ENCODE assay signal across 17 cellular contexts in the genomic region with DNA sequence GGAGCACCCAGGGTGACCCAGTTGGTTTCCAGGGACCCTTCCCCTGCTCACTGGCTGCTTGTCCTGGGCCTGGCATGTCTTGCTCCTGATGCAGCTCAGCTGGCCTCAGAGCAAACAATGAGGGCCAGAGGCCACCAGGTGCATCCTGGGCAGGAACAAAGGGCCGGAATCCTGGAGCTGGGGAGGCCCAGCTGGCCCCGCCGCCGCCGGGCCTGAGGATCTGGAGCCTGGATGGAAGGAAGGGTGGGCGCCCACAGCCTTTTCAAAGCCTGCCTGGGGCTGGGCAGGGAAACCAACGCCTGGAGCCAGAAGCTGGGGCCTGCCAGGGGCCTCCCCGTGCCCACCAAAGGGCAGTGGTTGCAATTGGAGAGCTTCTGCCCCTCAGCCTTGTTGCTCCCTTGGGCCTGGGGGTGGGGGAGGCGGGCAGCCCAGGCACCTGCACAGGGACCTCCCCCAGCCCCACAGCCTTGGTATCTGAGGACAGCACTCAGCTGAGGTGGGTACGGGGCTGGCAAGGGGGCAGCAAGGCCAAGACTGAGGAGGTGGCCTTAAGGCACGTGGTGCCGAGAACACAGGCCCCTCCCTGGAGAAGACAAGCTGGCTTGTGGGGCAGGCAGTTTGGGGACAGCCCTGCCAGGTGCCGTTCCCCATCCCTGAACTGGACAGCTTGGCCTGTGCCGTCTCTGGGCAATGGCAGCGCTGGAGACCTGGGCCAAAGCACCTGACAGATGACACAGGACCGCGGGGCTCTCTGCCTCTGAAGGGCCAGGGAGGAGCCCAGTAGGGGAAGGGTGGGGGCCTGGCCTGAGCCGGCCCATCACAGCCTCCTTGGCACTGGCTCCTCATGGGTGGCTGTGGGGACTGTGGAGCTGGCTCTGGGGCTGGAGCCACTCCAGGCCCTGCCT. TPM values are rescaled to one million over a fixed set of nuclear protein-coding genes. Genes with fewer than 3 reads are reported as not detected.
A peak's percentile ranks its signal among the peaks of the same experiment; 100 is the strongest.
DNase-seq lines count a peak whose midpoint lies in the region; ATAC-seq and TF ChIP-seq lines count a peak whose summit lies in the region.
"Had no signal": no experiment of that assay in that cellular context is flagged by ENCODE, and none has a peak within 500 bp of the region (broad histone marks: within the 10 kb centered on the region; RNA-seq: fewer than 3 reads in every experiment).

No MANE protein-coding gene starts in this region.

- no peak for TF ChIP-seq POLR2A in thyroid gland (IDR thresholded peaks at IDR 0.05)

- peaks cover 3 to 13% of the 10 kb centered on the region in 2 donors for H3K36me3 ChIP-seq in thyroid gland

- H3K27me3 ChIP-seq in thyroid gland, result no peaks in the 10 kb centered on the region

- 13 to 46% methylated on average over 7 to 14 of the region's 18 CpGs for WGBS in thyroid gland, 2 donors

- ATAC-seq in SK-N-SH treated with all-trans-retinoic acid at 6 μM for 48 hours, result peak; percentile 9
- ATAC-seq in left lobe of liver, result peak; percentile 45
- no peak for ATAC-seq in HG03432 (IDR thresholded peaks at IDR 0.05; ENCODE audit: unreplicated experiment)
- no peak for ATAC-seq in GM19023 (IDR thresholded peaks at IDR 0.05; ENCODE audit: unreplicated experiment)
- ATAC-seq: body of pancreas had no signal

- DNase-seq in NCI-H1417 (lab: John Stamatoyannopoulos, UW), result peak in 2 of 3 experiments; percentile 41 to 65
- DNase-seq in NCI-H1417 treated with DMSO at 0.1 percent for 48 hours (lab: John Stamatoyannopoulos, UW), result no peak
- peak; percentile 58 for DNase-seq in left lobe of liver (ENCODE audit: low spot score)
- peak; percentile 31 to 43 for DNase-seq in thyroid gland
- DNase-seq in amniotic stem cell (lab: John Stamatoyannopoulos, UW), result no peak
- DNase-seq: activated CD4-positive, alpha-beta memory T cell treated with anti-CD3 and anti-CD28 coated beads, Interleukin-2, amount 10 ng/mL, durations not matched to agents 7 days and 5 days; activated effector memory CD4-positive, alpha-beta T cell treated with anti-CD3 and anti-CD28 coated beads, Interleukin-2, amount 50 U/mL, for 16 hours; body of pancreas; Calu3; KBM-7; NCI-H187 treated with DMSO at 0.1 percent for 48 hours; occipital lobe; transverse colon had no signal

- no peak for TF ChIP-seq CTCF in thyroid gland (IDR thresholded peaks at IDR 0.05)

- no peaks in the 10 kb centered on the region for H3K9me3 ChIP-seq in thyroid gland
- H3K9me3 ChIP-seq: body of pancreas, transverse colon had no signal

- peaks cover 7 to 33% of the 10 kb centered on the region in 2 donors for H3K4me1 ChIP-seq in thyroid gland

- no peak overlapping the region for H3K27ac ChIP-seq in thyroid gland
- H3K27ac ChIP-seq: body of pancreas, transverse colon had no signal

- intact Hi-C loops in thyroid gland (cut with DNase I), result loop anchor here (5.0 kb wide), 1 partner anchor 102 kb away; no protein-coding TSS in a partner anchor

- H3K4me3 ChIP-seq in thyroid gland (replicated peaks in 1 of 3), result no peak overlapping the region
- H3K4me3 ChIP-seq: body of pancreas, lung, transverse colon had no signal

TF ChIP-seq in SK-N-SH treated with all-trans-retinoic acid at 6 μM for 48 hours, 23 proteins besides CTCF, POLR2A, EP300 and RAD21:
- no peak for TF ChIP-seq TCF4 (CRISPR knock-in tag; IDR thresholded peaks at IDR 0.05; ENCODE audit: borderline replicate concordance)
- TF ChIP-seq, protein P1, sequence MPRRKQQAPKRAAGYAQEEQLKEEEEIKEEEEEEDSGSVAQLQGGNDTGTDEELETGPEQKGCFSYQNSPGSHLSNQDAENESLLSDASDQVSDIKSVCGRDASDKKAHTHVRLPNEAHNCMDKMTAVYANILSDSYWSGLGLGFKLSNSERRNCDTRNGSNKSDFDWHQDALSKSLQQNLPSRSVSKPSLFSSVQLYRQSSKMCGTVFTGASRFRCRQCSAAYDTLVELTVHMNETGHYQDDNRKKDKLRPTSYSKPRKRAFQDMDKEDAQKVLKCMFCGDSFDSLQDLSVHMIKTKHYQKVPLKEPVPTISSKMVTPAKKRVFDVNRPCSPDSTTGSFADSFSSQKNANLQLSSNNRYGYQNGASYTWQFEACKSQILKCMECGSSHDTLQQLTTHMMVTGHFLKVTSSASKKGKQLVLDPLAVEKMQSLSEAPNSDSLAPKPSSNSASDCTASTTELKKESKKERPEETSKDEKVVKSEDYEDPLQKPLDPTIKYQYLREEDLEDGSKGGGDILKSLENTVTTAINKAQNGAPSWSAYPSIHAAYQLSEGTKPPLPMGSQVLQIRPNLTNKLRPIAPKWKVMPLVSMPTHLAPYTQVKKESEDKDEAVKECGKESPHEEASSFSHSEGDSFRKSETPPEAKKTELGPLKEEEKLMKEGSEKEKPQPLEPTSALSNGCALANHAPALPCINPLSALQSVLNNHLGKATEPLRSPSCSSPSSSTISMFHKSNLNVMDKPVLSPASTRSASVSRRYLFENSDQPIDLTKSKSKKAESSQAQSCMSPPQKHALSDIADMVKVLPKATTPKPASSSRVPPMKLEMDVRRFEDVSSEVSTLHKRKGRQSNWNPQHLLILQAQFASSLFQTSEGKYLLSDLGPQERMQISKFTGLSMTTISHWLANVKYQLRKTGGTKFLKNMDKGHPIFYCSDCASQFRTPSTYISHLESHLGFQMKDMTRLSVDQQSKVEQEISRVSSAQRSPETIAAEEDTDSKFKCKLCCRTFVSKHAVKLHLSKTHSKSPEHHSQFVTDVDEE (CRISPR knock-in tag; IDR thresholded peaks at IDR 0.05), result no peak
- TF ChIP-seq CSDC2 (CRISPR knock-in tag; IDR thresholded peaks at IDR 0.05), result no peak
- no peak for TF ChIP-seq ESRRG (CRISPR knock-in tag; IDR thresholded peaks at IDR 0.05)
- no peak for TF ChIP-seq BACH2 (CRISPR knock-in tag; IDR thresholded peaks at IDR 0.05; ENCODE audit: borderline replicate concordance)
- no peak for TF ChIP-seq ZFP30 (CRISPR knock-in tag; IDR thresholded peaks at IDR 0.05)
- TF ChIP-seq ISL1 (CRISPR knock-in tag; IDR thresholded peaks at IDR 0.05), result no peak
- TF ChIP-seq POU6F1 (CRISPR knock-in tag; IDR thresholded peaks at IDR 0.05; ENCODE audit: borderline replicate concordance, low read depth), result no peak
- no peak for TF ChIP-seq PATZ1 (CRISPR knock-in tag; IDR thresholded peaks at IDR 0.05; ENCODE audit: borderline replicate concordance)
- TF ChIP-seq RARB (CRISPR knock-in tag; IDR thresholded peaks at IDR 0.05), result no peak
- no peak for TF ChIP-seq ZC3H10 (CRISPR knock-in tag; IDR thresholded peaks at IDR 0.05)
- no peak for TF ChIP-seq GLIS3 (CRISPR knock-in tag; IDR thresholded peaks at IDR 0.05)
- TF ChIP-seq, protein P2, sequence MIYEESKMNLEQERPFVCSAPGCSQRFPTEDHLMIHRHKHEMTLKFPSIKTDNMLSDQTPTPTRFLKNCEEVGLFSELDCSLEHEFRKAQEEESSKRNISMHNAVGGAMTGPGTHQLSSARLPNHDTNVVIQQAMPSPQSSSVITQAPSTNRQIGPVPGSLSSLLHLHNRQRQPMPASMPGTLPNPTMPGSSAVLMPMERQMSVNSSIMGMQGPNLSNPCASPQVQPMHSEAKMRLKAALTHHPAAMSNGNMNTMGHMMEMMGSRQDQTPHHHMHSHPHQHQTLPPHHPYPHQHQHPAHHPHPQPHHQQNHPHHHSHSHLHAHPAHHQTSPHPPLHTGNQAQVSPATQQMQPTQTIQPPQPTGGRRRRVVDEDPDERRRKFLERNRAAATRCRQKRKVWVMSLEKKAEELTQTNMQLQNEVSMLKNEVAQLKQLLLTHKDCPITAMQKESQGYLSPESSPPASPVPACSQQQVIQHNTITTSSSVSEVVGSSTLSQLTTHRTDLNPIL (CRISPR knock-in tag; IDR thresholded peaks at IDR 0.05; ENCODE audit: low read depth), result no peak
- TF ChIP-seq ZFP3 (CRISPR knock-in tag; IDR thresholded peaks at IDR 0.05), result no peak
- no peak for TF ChIP-seq OSR1 (CRISPR knock-in tag; IDR thresholded peaks at IDR 0.05)
- TF ChIP-seq ZNF565 (CRISPR knock-in tag; conservative IDR thresholded peaks at IDR 0.05; ENCODE audit: low read depth), result no peak
- no peak for TF ChIP-seq ARNTL (CRISPR knock-in tag; IDR thresholded peaks at IDR 0.05; ENCODE audit: borderline replicate concordance, low read depth)
- TF ChIP-seq ZNF8 (CRISPR knock-in tag; IDR thresholded peaks at IDR 0.05), result no peak
- TF ChIP-seq PPARA (CRISPR knock-in tag; IDR thresholded peaks at IDR 0.05; ENCODE audit: borderline replicate concordance), result no peak
- no peak for TF ChIP-seq SNAI2 (CRISPR knock-in tag; IDR thresholded peaks at IDR 0.05)

RNA-seq across cellular contexts. Expression of gene ADORA2A, which starts 7.1 kb away (rescaled TPM):
- 4.1 TPM for total RNA-seq in left lobe of liver
- 1 to 10 TPM; 1.4 to 3.0 (median 2.5) TPM for total RNA-seq in thyroid gland

Comparison
In these comparisons a context has a peak if more than half of its experiments do, and no peak if none do; other contexts are left out.
1. DNase-seq: peak in NCI-H1417 (2 of 3), left lobe of liver (single experiment) and thyroid gland (2 of 2); none in NCI-H1417 treated with DMSO at 0.1 percent for 48 hours (single experiment) and amniotic stem cell (single experiment).
2. ATAC-seq: peak in SK-N-SH treated with all-trans-retinoic acid at 6 μM for 48 hours (single experiment) and left lobe of liver (single experiment); none in HG03432 (single experiment) and GM19023 (single experiment).